Comparison of ENCODE assay signal across 16 cellular contexts in genomic region chr2:67918471-67918870, GRCh38.
DNase-seq lines count a peak whose midpoint lies in the region; FAIRE-seq and TF ChIP-seq lines count a peak whose summit lies in the region.
"Had no signal": no experiment of that assay in that cellular context is flagged by ENCODE, and none has a peak within 500 bp of the region (broad histone marks: within the 10 kb centered on the region; RNA-seq: fewer than 3 reads in every experiment).

No MANE protein-coding gene starts in this region.

- no peaks in the 10 kb centered on the region for H4K20me1 ChIP-seq in endothelial cell of umbilical vein (replicated peaks; ENCODE audit: control insufficient read depth, extremely low read depth, insufficient read depth, low read length)
- no peaks in the 10 kb centered on the region for H4K20me1 ChIP-seq in osteoblast (ENCODE audit: insufficient read depth, low read length)

- H3K9me1 ChIP-seq in endothelial cell of umbilical vein (replicated peaks; ENCODE audit: control insufficient read depth, extremely low read depth, insufficient read depth, low read length) = no peaks in the 10 kb centered on the region

- no peak overlapping the region for H3K4me2 ChIP-seq in endothelial cell of umbilical vein (ENCODE audit: insufficient read depth, low read length)
- no peak overlapping the region for H3K4me2 ChIP-seq in osteoblast (ENCODE audit: insufficient read depth, low read length)

- H2AFZ ChIP-seq in endothelial cell of umbilical vein (ENCODE audit: low read depth, low read length) = no peak overlapping the region
- peak overlapping the region; percentile 51 for H2AFZ ChIP-seq in osteoblast (ENCODE audit: low read length)

- no peak for FAIRE-seq in endothelial cell of umbilical vein (lab: Jason Lieb, UNC)
- FAIRE-seq: GM12878, GM18507 had no signal

- dilution Hi-C loops in endothelial cell of umbilical vein (cut with MboI; ENCODE audit: extremely low pct_ligation_motif_present, low sequenced_read_pairs) = no loop called here

- H3K27ac ChIP-seq in RWPE1 = peak overlapping the region; percentile 96
- H3K27ac ChIP-seq in endothelial cell of umbilical vein (ENCODE audit: insufficient read depth, low read depth, low read length) = peak overlapping the region; percentile 96
- peak overlapping the region; percentile 98 for H3K27ac ChIP-seq in osteoblast (ENCODE audit: low read depth, low read length)
- no peak overlapping the region for H3K27ac ChIP-seq in dorsolateral prefrontal cortex

- H3K9me3 ChIP-seq in endothelial cell of umbilical vein (replicated peaks; ENCODE audit: control insufficient read depth, insufficient read depth, low read length) = no peaks in the 10 kb centered on the region
- H3K9me3 ChIP-seq in osteoblast (ENCODE audit: low read depth, low read length) = no peaks in the 10 kb centered on the region
- H3K9me3 ChIP-seq: HAP-1 had no signal

- TF ChIP-seq POLR2A in endothelial cell of umbilical vein (IDR thresholded peaks at IDR 0.05; ENCODE audit: low read depth, low read length) = no peak

- no peak for TF ChIP-seq CTCF in RWPE1 (conservative IDR thresholded peaks at IDR 0.05; ENCODE audit: low read depth)
- TF ChIP-seq CTCF in endothelial cell of umbilical vein (IDR thresholded peaks at IDR 0.05; ENCODE audit: extremely low read depth in 1 of 2, insufficient read depth in 1 of 2, low read depth in 1 of 2, low read length in 2 of 2) = no peak
- TF ChIP-seq CTCF in osteoblast (IDR thresholded peaks at IDR 0.05; ENCODE audit: extremely low read depth, low read depth, low read length) = no peak
- TF ChIP-seq CTCF in dorsolateral prefrontal cortex (IDR thresholded peaks at IDR 0.05 in 54 of 56, conservative IDR thresholded peaks at IDR 0.05 in 2 of 56; ENCODE audit: low read depth in 1 of 56, partially characterized antibody in 56 of 56) = no peak

- H3K79me2 ChIP-seq in endothelial cell of umbilical vein (ENCODE audit: control insufficient read depth, insufficient read depth, low read length) (no peaks in the 10 kb centered on the region), osteoblast (ENCODE audit: insufficient read depth, low read length) (no peaks in the 10 kb centered on the region)

- CTCF ChIA-PET in RWPE1 (lab: Yijun Ruan, JAX) (no interaction called here), endothelial cell of umbilical vein (lab: Charles Lee) (interaction anchor here (1.7 to 3.7 kb wide), 2 partner anchors 113 to 185 kb away, joined by 5 to 32 read pairs; no protein-coding TSS in a partner anchor)

- POLR2A ChIA-PET in RWPE1 (lab: Yijun Ruan, JAX; ENCODE audit: low non-redundant PET) (no interaction called here), endothelial cell of umbilical vein (lab: Charles Lee) (interaction anchor here (0.7 kb wide), 1 partner anchor 1491 kb away, joined by 4 read pairs; no protein-coding TSS in a partner anchor)

- H3K27me3 ChIP-seq in endothelial cell of umbilical vein (ENCODE audit: control insufficient read depth in 2 of 2, insufficient read depth in 2 of 2, low read length in 2 of 2) = no peaks in the 10 kb centered on the region
- no peaks in the 10 kb centered on the region for H3K27me3 ChIP-seq in osteoblast (ENCODE audit: insufficient read depth, low read length)
- H3K27me3 ChIP-seq in dorsolateral prefrontal cortex = peaks cover 0 to 5% (median 0%) of the 10 kb centered on the region in 45 donors

- H3K36me3 ChIP-seq in endothelial cell of umbilical vein (ENCODE audit: control insufficient read depth in 2 of 2, extremely low read depth in 1 of 2, insufficient read depth in 2 of 2, low read length in 2 of 2) (no peaks in the 10 kb centered on the region), osteoblast (ENCODE audit: insufficient read depth, low read length) (no peaks in the 10 kb centered on the region)
- H3K36me3 ChIP-seq: HAP-1 had no signal

- H3K4me1 ChIP-seq in endothelial cell of umbilical vein (ENCODE audit: control insufficient read depth, extremely low read depth, insufficient read depth, low read length) (peaks cover 29% of the 10 kb centered on the region), osteoblast (ENCODE audit: insufficient read depth, low read length) (peaks cover 15% of the 10 kb centered on the region)
- H3K4me1 ChIP-seq: Caco-2, HAP-1 had no signal

- no peak overlapping the region for H3K9ac ChIP-seq in endothelial cell of umbilical vein (replicated peaks; ENCODE audit: extremely low read depth, insufficient read depth, low read length)

- intact Hi-C loops in endothelial cell of umbilical vein (cut with micrococcal nuclease) = loop anchor here (5.0 kb wide), 1 partner anchor 186 kb away; no protein-coding TSS in a partner anchor
- intact Hi-C loops in dorsolateral prefrontal cortex (cut with DNase I) = no loop called here

- no TSS peak for BruUV-seq in endothelial cell of umbilical vein (replicated peaks; lab: Mats Ljungman, UMichigan)

- H3K4me3 ChIP-seq in endothelial cell of umbilical vein (replicated peaks in 1 of 3; ENCODE audit: insufficient read depth in 1 of 3, low read depth in 1 of 3, low read length in 3 of 3) (no peak overlapping the region), osteoblast (ENCODE audit: insufficient read depth, low read length) (no peak overlapping the region), dorsolateral prefrontal cortex (no peak overlapping the region)
- H3K4me3 ChIP-seq: GM12878, HAP-1 had no signal

- peak; percentile 48 for DNase-seq in EH (ENCODE audit: low read depth)
- no peak for DNase-seq in RWPE1 (ENCODE audit: low spot score)
- no peak for DNase-seq in endothelial cell of umbilical vein (ENCODE audit: low read depth, low spot score)
- no peak for DNase-seq in osteoblast (ENCODE audit: insufficient read length, low spot score, missing footprints)
- DNase-seq in HPDE6-E6E7 (ENCODE audit: extremely low spot score) = no peak
- no peak for DNase-seq in dermis blood vessel endothelial cell
- DNase-seq in dorsolateral prefrontal cortex = no peak
- DNase-seq in pons (ENCODE audit: low spot score) = no peak
- DNase-seq: AML-193, Caco-2, NCI-H146, NCI-H2081 treated with DMSO at 0.1 percent for 48 hours, NCI-H526 had no signal

TF ChIP-seq in endothelial cell of umbilical vein, 7 proteins besides CTCF, POLR2A, EP300 and RAD21:
- TF ChIP-seq MYC (IDR thresholded peaks at IDR 0.05; ENCODE audit: low read depth, low read length) = no peak
- no peak for TF ChIP-seq JUN (IDR thresholded peaks at IDR 0.05; ENCODE audit: borderline replicate concordance, insufficient read depth, insufficient read length, low read depth)

Comparison
In these comparisons a context has a peak if more than half of its experiments do, and no peak if none do; other contexts are left out.
1. H3K27ac ChIP-seq: peak in RWPE1 (single experiment), endothelial cell of umbilical vein (single experiment) and osteoblast (single experiment); none in dorsolateral prefrontal cortex (0 of 59).